ENCODE assay signal across 27 cellular contexts in genomic region chr22:28627791-28628190, GRCh38.
"Had no signal": no experiment of that assay in that cellular context is flagged by ENCODE, and none has a peak within 500 bp of the region (broad histone marks: within the 10 kb centered on the region; RNA-seq: fewer than 3 reads in every experiment).

No MANE protein-coding gene starts in this region.

- ATAC-seq: activated CD4-positive, alpha-beta T cell treated with anti-CD3 and anti-CD28 coated beads for 36 hours; activated CD8-positive, alpha-beta memory T cell treated with anti-CD3 and anti-CD28 coated beads, Interleukin-2, amount 10 ng/mL, durations not matched to agents 7 days and 5 days; activated CD8-positive, alpha-beta T cell treated with anti-CD3 and anti-CD28 coated beads, Interleukin-2, amount 10 ng/mL, durations not matched to agents 7 days and 5 days; activated naive CD4-positive, alpha-beta T cell treated with anti-CD3 and anti-CD28 coated beads, Interleukin-2, amount 50 U/mL, for 72 hours; esophagus mucosa; heart left ventricle had no signal

- H3K27ac ChIP-seq: colonic mucosa, dorsolateral prefrontal cortex, heart left ventricle had no signal

- DNase-seq: activated CD4-positive, alpha-beta memory T cell treated with anti-CD3 and anti-CD28 coated beads for 36 hours; activated CD4-positive, alpha-beta T cell treated with anti-CD3 and anti-CD28 coated beads for 36 hours; activated CD4-positive, alpha-beta T cell treated with anti-CD3 and anti-CD28 coated beads, Interleukin-2, amount 10 ng/mL, durations not matched to agents 24 days and 14 days; activated CD4-positive, CD25-positive, alpha-beta regulatory T cell; activated CD4-positive, CD25-positive, alpha-beta regulatory T cell treated with anti-CD3 and anti-CD28 coated beads, Interleukin-2, amount 50 U/mL, for 72 hours; activated CD8-positive, alpha-beta memory T cell treated with anti-CD3 and anti-CD28 coated beads, Interleukin-2, amount 10 ng/mL, durations not matched to agents 7 days and 5 days; activated CD8-positive, alpha-beta memory T cell treated with anti-CD3 and anti-CD28 coated beads, Interleukin-2, amount 50 U/mL, for 4 hours; activated CD8-positive, alpha-beta T cell treated with anti-CD3 and anti-CD28 coated beads, Interleukin-2, amount 10 ng/mL, durations not matched to agents 7 days and 5 days; activated gamma-delta T cell; activated naive CD4-positive, alpha-beta T cell; activated naive CD4-positive, alpha-beta T cell treated with anti-CD3 and anti-CD28 coated beads, Interleukin-2, amount 10 ng/mL, durations not matched to agents 7 days and 5 days; activated naive CD8-positive, alpha-beta T cell treated with anti-CD3 and anti-CD28 coated beads, Interleukin-2, amount 10 ng/mL, durations not matched to agents 7 days and 5 days; activated T-cell treated with anti-CD3 and anti-CD28 coated beads, Interleukin-2, amount 50 U/mL, for 1 hour; activated T-cell treated with anti-CD3 and anti-CD28 coated beads, Interleukin-2, amount 50 U/mL, for 48 hours; amniotic stem cell; anterior cingulate cortex; caudate nucleus; colonic mucosa; dorsolateral prefrontal cortex; effector memory CD4-positive, alpha-beta T cell; endodermal cell; foreskin fibroblast; glutamatergic neuron; heart left ventricle; T-helper 2 cell had no signal

- H3K9me3 ChIP-seq: colonic mucosa, heart left ventricle had no signal

- H3K4me3 ChIP-seq: colonic mucosa, dorsolateral prefrontal cortex, heart left ventricle had no signal

- H3K4me1 ChIP-seq: colonic mucosa, heart left ventricle had no signal

- H3K27me3 ChIP-seq: colonic mucosa, dorsolateral prefrontal cortex, heart left ventricle had no signal

- H3K36me3 ChIP-seq: colonic mucosa had no signal
